Comparison of ENCODE assay signal across 8 cellular contexts in the genomic region with DNA sequence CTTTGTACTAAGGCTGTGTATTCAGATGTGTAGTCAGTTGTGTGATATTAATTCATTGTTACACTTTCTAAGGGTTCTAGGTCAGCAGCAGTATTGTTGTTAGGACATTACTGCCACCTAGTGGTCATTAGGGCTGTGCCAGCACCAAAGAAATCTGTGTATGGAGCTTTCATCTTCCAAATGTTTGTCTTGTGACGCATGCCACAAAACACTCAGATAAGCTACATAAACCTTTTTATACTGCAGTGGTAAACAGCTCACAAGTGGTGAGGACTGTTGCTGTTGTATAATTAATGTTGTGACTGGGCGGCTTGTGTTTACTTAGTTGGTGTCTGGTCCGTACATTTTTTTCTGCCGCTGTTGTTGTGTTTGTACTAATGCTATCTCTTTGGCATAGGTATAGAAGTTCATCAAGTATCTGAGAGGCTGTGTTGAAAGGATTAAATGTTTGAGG. TPM values are rescaled to one million over a fixed set of nuclear protein-coding genes. Genes with fewer than 3 reads are reported as not detected.
DNase-seq lines count a peak whose midpoint lies in the region; ATAC-seq lines count a peak whose summit lies in the region.

No MANE protein-coding gene starts in this region.

- H3K4me1 ChIP-seq in Karpas-422 (ENCODE audit: low read length) (peaks cover 28% of the 10 kb centered on the region), SJCRH30 (peaks cover 15% of the 10 kb centered on the region)

- no peaks in the 10 kb centered on the region for H3K36me3 ChIP-seq in Karpas-422 (ENCODE audit: insufficient read depth, low read length)
- H3K36me3 ChIP-seq in SJCRH30: no peaks in the 10 kb centered on the region

- no peak overlapping the region for H2AFZ ChIP-seq in Karpas-422 (ENCODE audit: low read length)

- H4K20me1 ChIP-seq in Karpas-422 (ENCODE audit: insufficient read depth, low read depth, low read length): no peaks in the 10 kb centered on the region

- DNase-seq in DMS 273 treated with DMSO at 0.1 percent for 48 hours (lab: John Stamatoyannopoulos, UW) (peak; percentile 20), Karpas-422 (peak; percentile 90), SJCRH30 (peak; percentile 61 to 87), globus pallidus (ENCODE audit: low spot score) (peak; percentile 65), pons (ENCODE audit: low spot score) (peak; percentile 83), posterior vena cava (ENCODE audit: low spot score) (no peak)
- DNase-seq in activated naive CD4-positive, alpha-beta T cell treated with anti-CD3 and anti-CD28 coated beads, Interleukin-2, amount 50 U/mL, for 16 hours: peak; percentile 60

- ATAC-seq in GM21381 (IDR thresholded peaks at IDR 0.05; ENCODE audit: unreplicated experiment): peak; percentile 47

- H3K9me3 ChIP-seq in Karpas-422 (ENCODE audit: low read length): no peaks in the 10 kb centered on the region
- no peaks in the 10 kb centered on the region for H3K9me3 ChIP-seq in SJCRH30 (replicated peaks)

- no peaks in the 10 kb centered on the region for H3K79me2 ChIP-seq in Karpas-422 (ENCODE audit: low read length)

- intact Hi-C loops in posterior vena cava (cut with DNase I): loop anchor here (5.0 kb wide), 3 partner anchors 361 to 611 kb away; no protein-coding TSS in a partner anchor

- H3K27ac ChIP-seq in Karpas-422 (ENCODE audit: low read length) (no peak overlapping the region), SJCRH30 (no peak overlapping the region)

- H3K27me3 ChIP-seq in Karpas-422 (ENCODE audit: low read length): no peaks in the 10 kb centered on the region
- H3K27me3 ChIP-seq in SJCRH30: no peaks in the 10 kb centered on the region

- no peak overlapping the region for H3K9ac ChIP-seq in Karpas-422 (ENCODE audit: low read length)

- H3K4me2 ChIP-seq in Karpas-422 (ENCODE audit: low read depth, low read length, poor library complexity, severe bottlenecking): no peak overlapping the region

- H3K4me3 ChIP-seq in Karpas-422 (ENCODE audit: low read length): no peak overlapping the region
- no peak overlapping the region for H3K4me3 ChIP-seq in SJCRH30

- H3K9me2 ChIP-seq in Karpas-422 (replicated peaks; ENCODE audit: insufficient read depth, low read length): no peaks in the 10 kb centered on the region

RNA-seq across cellular contexts. Expression of a gene that starts 51.7 kb away (rescaled TPM):
- not detected in 2 replicates for total RNA-seq in Karpas-422 (2014; rRNA removed; shearing (Covaris generic); ENCODE audit: low replicate concordance)
- total RNA-seq in SJCRH30 (2014; rRNA removed; shearing (Covaris generic)): 21.6 and 22.4 TPM in 2 replicates
- total RNA-seq in posterior vena cava: 10 to 100 TPM; 39.7 to 62.3 TPM

Comparison
In these comparisons a context has a peak if more than half of its experiments do, and no peak if none do; other contexts are left out.
1. RNA of a gene that starts 51.7 kb away (total RNA-seq): 39.7 to 62.3 TPM in posterior vena cava and 21.6 to 22.4 TPM in SJCRH30; not detected in Karpas-422; every median in the first group is over 10 times any median in the second.